16 cellular contexts compared by ENCODE assay signal in genomic region chr6:95948324-95948723, GRCh38.
A peak's percentile ranks its signal among the peaks of the same experiment; 100 is the strongest.
DNase-seq lines count a peak whose midpoint lies in the region; ATAC-seq and TF ChIP-seq lines count a peak whose summit lies in the region.
"Had no signal": no experiment of that assay in that cellular context is flagged by ENCODE, and none has a peak within 500 bp of the region (broad histone marks: within the 10 kb centered on the region; RNA-seq: fewer than 3 reads in every experiment).

No MANE protein-coding gene starts in this region.

- H4K20me1 ChIP-seq in MM.1S (ENCODE audit: insufficient read depth, low read length) (no peaks in the 10 kb centered on the region), PC-9 (ENCODE audit: insufficient read depth) (no peaks in the 10 kb centered on the region)
- H4K20me1 ChIP-seq: BLaER1 treated with 17β-estradiol and CSF1 and Interleukin-3, amounts not matched to agents 10 nM and 100 nM had no signal

- H3K9me2 ChIP-seq in MM.1S (replicated peaks; ENCODE audit: insufficient read depth, low read length): no peaks in the 10 kb centered on the region
- H3K9me2 ChIP-seq in PC-9 (ENCODE audit: insufficient read depth): 0 out of 2 replicates have a peak, but pooled peaks cover 4% of the 10 kb centered on the region

- H3K4me3 ChIP-seq in GM12865 (ENCODE audit: low read depth, low read length) (no peak overlapping the region; the same call in 1 of the 2 replicates), MM.1S (ENCODE audit: low read length) (no peak overlapping the region), PC-9 (no peak overlapping the region), adrenal gland (no peak overlapping the region)
- H3K4me3 ChIP-seq: BLaER1 treated with 17β-estradiol and CSF1 and Interleukin-3, amounts not matched to agents 10 nM and 100 nM; GM23248 had no signal

- ATAC-seq in HG02798 (IDR thresholded peaks at IDR 0.05; ENCODE audit: poor library complexity, unreplicated experiment): peak; percentile 44

- TF ChIP-seq CTCF in GM12865 (IDR thresholded peaks at IDR 0.05; ENCODE audit: insufficient read depth, low read depth, low read length, missing control alignments) (no peak), MM.1S (IDR thresholded peaks at IDR 0.05; ENCODE audit: low read length) (no peak), PC-9 (conservative IDR thresholded peaks at IDR 0.05) (no peak), adrenal gland (IDR thresholded peaks at IDR 0.05) (no peak)

- intact Hi-C loops in PC-9 (cut with micrococcal nuclease; ENCODE audit: unreplicated experiment): no loop called here
- intact Hi-C loops in adrenal gland (cut with DNase I): no loop called here

- BruUV-seq in PC-9 (replicated peaks; lab: Mats Ljungman, UMichigan): no TSS peak

- DNase-seq in GM12865 (ENCODE audit: low read depth) (peak; percentile 1), MM.1S (peak; percentile 26), PC-9 (no peak), dedifferentiated amniotic fluid mesenchymal stem cell (ENCODE audit: extremely low spot score) (no peak), adrenal gland (no peak), iPS-NIHi11 (ENCODE audit: low spot score) (no peak)
- no peak for DNase-seq in activated CD8-positive, alpha-beta memory T cell treated with anti-CD3 and anti-CD28 coated beads, Interleukin-2, amount 50 U/mL, for 48 hours
- DNase-seq: ACHN; CD4-positive, alpha-beta T cell; DMS153; DND-41; GDM1; GM23248 had no signal

- POLR2A ChIA-PET in PC-9 (lab: Charles Lee; ENCODE audit: unreplicated experiment): interaction anchor here (0.6 kb wide), 1 partner anchor 20 kb away, joined by 6 read pairs; no protein-coding TSS in a partner anchor

- no peaks in the 10 kb centered on the region; the same call in 1 of the 2 replicates for H3K4me1 ChIP-seq in MM.1S (ENCODE audit: low read length)
- no peaks in the 10 kb centered on the region for H3K4me1 ChIP-seq in PC-9 (replicated peaks; ENCODE audit: insufficient read depth)
- H3K4me1 ChIP-seq in adrenal gland (replicated peaks in 1 of 2): no peaks in the 10 kb centered on the region
- H3K4me1 ChIP-seq: BLaER1 treated with 17β-estradiol and CSF1 and Interleukin-3, amounts not matched to agents 10 nM and 100 nM had no signal

- no peak overlapping the region for H2AFZ ChIP-seq in MM.1S (ENCODE audit: low read length)
- H2AFZ ChIP-seq in PC-9: peak overlapping the region; percentile 61; the same call in 1 of the 2 replicates
- H2AFZ ChIP-seq: GM23248 had no signal

- H3K36me3 ChIP-seq in MM.1S (replicated peaks; ENCODE audit: insufficient read depth, low read length) (no peaks in the 10 kb centered on the region), PC-9 (ENCODE audit: low read depth) (no peaks in the 10 kb centered on the region), adrenal gland (replicated peaks in 1 of 2) (no peaks in the 10 kb centered on the region)
- H3K36me3 ChIP-seq: BLaER1 treated with 17β-estradiol and CSF1 and Interleukin-3, amounts not matched to agents 10 nM and 100 nM had no signal

- H3K4me2 ChIP-seq in MM.1S (ENCODE audit: low read depth, low read length) (0 out of 2 replicates have a peak overlapping the region, but pooled peaks have one; percentile 18), PC-9 (no peak overlapping the region; the same call in 1 of the 2 replicates)
- H3K4me2 ChIP-seq: BLaER1 treated with 17β-estradiol and CSF1 and Interleukin-3, amounts not matched to agents 10 nM and 100 nM had no signal

- H3K27ac ChIP-seq in MM.1S (ENCODE audit: low read length) (no peak overlapping the region), PC-9 (no peak overlapping the region), adrenal gland (no peak overlapping the region)
- H3K27ac ChIP-seq: BLaER1 treated with 17β-estradiol and CSF1 and Interleukin-3, amounts not matched to agents 10 nM and 100 nM; GM23248; HL-60 had no signal

- H3K9ac ChIP-seq in MM.1S (ENCODE audit: low read length): no peak overlapping the region
- H3K9ac ChIP-seq: BLaER1 treated with 17β-estradiol and CSF1 and Interleukin-3, amounts not matched to agents 10 nM and 100 nM; GM23248 had no signal

- H3K9me3 ChIP-seq in MM.1S (replicated peaks; ENCODE audit: insufficient read depth, low read length) (no peaks in the 10 kb centered on the region), PC-9 (ENCODE audit: insufficient read depth, low read depth) (no peaks in the 10 kb centered on the region), adrenal gland (replicated peaks in 1 of 3) (no peaks in the 10 kb centered on the region)

- no peaks in the 10 kb centered on the region for H3K79me2 ChIP-seq in MM.1S (ENCODE audit: low read length)
- no peaks in the 10 kb centered on the region for H3K79me2 ChIP-seq in PC-9 (ENCODE audit: low read depth)

- 58 to 63% (median 60%) methylated on average over 1 of the region's 1 CpG for WGBS in adrenal gland, 4 donors

- H3K27me3 ChIP-seq in MM.1S (replicated peaks; ENCODE audit: insufficient read depth, low read length) (no peaks in the 10 kb centered on the region), PC-9 (ENCODE audit: insufficient read depth, low read depth) (no peaks in the 10 kb centered on the region), adrenal gland (no peaks in the 10 kb centered on the region)
- H3K27me3 ChIP-seq: BLaER1 treated with 17β-estradiol and CSF1 and Interleukin-3, amounts not matched to agents 10 nM and 100 nM had no signal

- CTCF ChIA-PET in PC-9 (lab: Charles Lee): no interaction called here

- H3F3A ChIP-seq in MM.1S (ENCODE audit: insufficient read depth, low read length) (no peaks in the 10 kb centered on the region), PC-9 (ENCODE audit: insufficient read depth, low read depth) (no peaks in the 10 kb centered on the region)

- no peak for TF ChIP-seq POLR2A in adrenal gland (IDR thresholded peaks at IDR 0.05)

Comparison
In these comparisons a context has a peak if more than half of its experiments do, and no peak if none do; other contexts are left out.
1. DNase-seq: peak in GM12865 (single experiment) and MM.1S (single experiment); none in PC-9 (0 of 2), dedifferentiated amniotic fluid mesenchymal stem cell (single experiment), adrenal gland (0 of 7), iPS-NIHi11 (single experiment) and activated CD8-positive, alpha-beta memory T cell treated with anti-CD3 and anti-CD28 coated beads, Interleukin-2, amount 50 U/mL, for 48 hours (single experiment).